1 cellular context compared by ENCODE assay signal in the genomic region with DNA sequence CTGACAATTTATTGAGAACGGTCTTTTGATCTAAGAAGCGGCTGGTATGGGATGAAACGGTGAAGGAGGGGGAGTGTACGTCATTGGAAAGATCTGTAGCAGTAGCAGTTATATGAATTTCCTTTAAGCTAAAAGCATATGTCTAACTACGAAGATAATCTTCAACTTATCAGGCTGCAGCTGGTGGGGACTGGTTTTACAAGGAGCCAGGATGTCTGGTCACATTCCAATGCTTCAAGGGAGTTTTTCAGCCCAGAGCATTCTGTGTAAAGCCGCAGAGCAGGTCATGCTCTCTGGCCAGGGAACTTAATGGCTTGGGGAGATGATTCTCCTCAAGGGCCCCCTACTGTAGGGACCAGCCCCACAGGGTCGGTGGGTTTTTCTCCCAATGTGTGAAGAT.
TF ChIP-seq lines count a peak whose summit lies in the region.

No MANE protein-coding gene starts in this region.

TF ChIP-seq in K562, 482 proteins besides CTCF, POLR2A, EP300 and RAD21:
- peak; percentile 47; the same call in 1 of the 2 replicates for TF ChIP-seq CBFA2T3 (IDR thresholded peaks at IDR 0.05)
- 0 out of 2 replicates have a peak, but pooled peaks have one; percentile 11 for TF ChIP-seq L3MBTL2 (IDR thresholded peaks at IDR 0.05)
- TF ChIP-seq GABPB2 (CRISPR knock-in tag; conservative IDR thresholded peaks at IDR 0.05): no peak
- TF ChIP-seq HDAC2 (IDR thresholded peaks at IDR 0.05): no peak
- 0 out of 2 replicates have a peak, but pooled peaks have one; percentile 17 for TF ChIP-seq CBFA2T2 (conservative IDR thresholded peaks at IDR 0.05)
- peak; percentile 44; the same call in 1 of the 2 replicates for TF ChIP-seq KLF16 (IDR thresholded peaks at IDR 0.05)
- TF ChIP-seq, protein P1, sequence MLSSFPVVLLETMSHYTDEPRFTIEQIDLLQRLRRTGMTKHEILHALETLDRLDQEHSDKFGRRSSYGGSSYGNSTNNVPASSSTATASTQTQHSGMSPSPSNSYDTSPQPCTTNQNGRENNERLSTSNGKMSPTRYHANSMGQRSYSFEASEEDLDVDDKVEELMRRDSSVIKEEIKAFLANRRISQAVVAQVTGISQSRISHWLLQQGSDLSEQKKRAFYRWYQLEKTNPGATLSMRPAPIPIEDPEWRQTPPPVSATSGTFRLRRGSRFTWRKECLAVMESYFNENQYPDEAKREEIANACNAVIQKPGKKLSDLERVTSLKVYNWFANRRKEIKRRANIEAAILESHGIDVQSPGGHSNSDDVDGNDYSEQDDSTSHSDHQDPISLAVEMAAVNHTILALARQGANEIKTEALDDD (IDR thresholded peaks at IDR 0.05): 0 out of 2 replicates have a peak, but pooled peaks have one; percentile 17
- TF ChIP-seq ARID1B (IDR thresholded peaks at IDR 0.05): peak; percentile 41; the same call in 1 of the 2 replicates
